Comparison of ENCODE assay signal across 8 cellular contexts in the genomic region with DNA sequence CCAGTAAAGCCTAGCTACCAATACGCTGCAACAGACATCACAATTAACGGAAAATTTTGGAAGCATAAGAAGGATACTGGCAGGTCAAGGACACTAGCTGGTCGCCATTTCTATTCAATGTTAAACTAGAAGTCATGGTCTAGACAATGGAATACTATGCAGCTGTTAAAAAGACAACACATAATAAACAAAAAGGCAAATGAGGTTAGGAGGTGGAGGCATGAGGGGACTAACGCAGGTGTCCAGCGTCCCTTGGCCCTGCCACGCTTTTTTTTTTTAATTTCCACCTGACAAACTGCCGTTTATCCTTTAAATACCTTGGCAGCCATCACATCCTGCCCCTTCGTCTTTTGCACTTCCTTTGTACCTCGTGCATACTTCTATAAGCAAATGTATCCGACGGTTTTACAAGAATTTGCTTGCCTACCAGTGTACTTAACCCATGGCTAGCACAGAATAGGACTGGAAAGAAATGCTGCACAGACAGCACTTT. TPM values are rescaled to one million over a fixed set of nuclear protein-coding genes. Genes with fewer than 3 reads are reported as not detected.
A peak's percentile ranks its signal among the peaks of the same experiment; 100 is the strongest.
DNase-seq lines count a peak whose midpoint lies in the region; ATAC-seq and TF ChIP-seq lines count a peak whose summit lies in the region.

No MANE protein-coding gene starts in this region.

- H4K91ac ChIP-seq in mesenchymal stem cell (ENCODE audit: low read length), result no peak overlapping the region

- H3K9ac ChIP-seq in mesenchymal stem cell (ENCODE audit: low read length), result peak overlapping the region; percentile 89

- no peak overlapping the region for H2BK15ac ChIP-seq in mesenchymal stem cell (ENCODE audit: low read depth, poor library complexity, severe bottlenecking)

- no peaks in the 10 kb centered on the region for H3K36me3 Mint-ChIP-seq in brain

- H3K79me1 ChIP-seq in mesenchymal stem cell (replicated peaks; ENCODE audit: low read length, poor library complexity, severe bottlenecking), result peaks cover 2% of the 10 kb centered on the region

- WGBS in mesenchymal stem cell, result 52% methylated on average over 11 of the region's 11 CpGs

- H3K4me1 Mint-ChIP-seq in brain, result peaks cover 28% of the 10 kb centered on the region

- intact Hi-C loops in Right ventricle myocardium inferior (cut with DNase I) (loop anchor here (5.0 kb wide), 1 partner anchor 42 kb away; no protein-coding TSS in a partner anchor), upper lobe of right lung (cut with DNase I) (no loop called here)

- TF ChIP-seq CTCF in cardiac muscle cell (IDR thresholded peaks at IDR 0.05; ENCODE audit: low read depth, low read length) (no peak), brain (conservative IDR thresholded peaks at IDR 0.05) (no peak), upper lobe of right lung (IDR thresholded peaks at IDR 0.05) (no peak)

- no peak for ATAC-seq in Right ventricle myocardium inferior
- ATAC-seq in upper lobe of right lung, result no peak

- H2BK5ac ChIP-seq in mesenchymal stem cell (ENCODE audit: low read depth, low read length, poor library complexity, severe bottlenecking), result no peak overlapping the region

- no peak overlapping the region for H2AK5ac ChIP-seq in mesenchymal stem cell (ENCODE audit: low read length, severe bottlenecking)

- H3K27me3 ChIP-seq in cardiac muscle cell (no peaks in the 10 kb centered on the region), mesenchymal stem cell (ENCODE audit: control insufficient read depth in 1 of 2, insufficient read depth in 1 of 2, low read length in 2 of 2) (no peaks in the 10 kb centered on the region), upper lobe of right lung (no peaks in the 10 kb centered on the region)

- H3K9me3 ChIP-seq in cardiac muscle cell (ENCODE audit: low read depth) (no peaks in the 10 kb centered on the region), mesenchymal stem cell (ENCODE audit: control insufficient read depth, low read length) (no peaks in the 10 kb centered on the region), upper lobe of right lung (no peaks in the 10 kb centered on the region)

- H3K27ac ChIP-seq in cardiac muscle cell (no peak overlapping the region), mesenchymal stem cell (ENCODE audit: low read length, poor library complexity, severe bottlenecking) (peak overlapping the region; percentile 39), upper lobe of right lung (peak overlapping the region; percentile 88)

- peak overlapping the region in 1 of 2 experiments; percentile 62 for H3K18ac ChIP-seq in mesenchymal stem cell (ENCODE audit: low read depth in 1 of 2, low read length in 2 of 2)

- H3K4ac ChIP-seq in mesenchymal stem cell (ENCODE audit: low read depth in 1 of 2, low read length in 2 of 2), result no peak overlapping the region

- H2BK120ac ChIP-seq in mesenchymal stem cell (ENCODE audit: low read depth, low read length), result no peak overlapping the region

- no peak overlapping the region for H3K23ac ChIP-seq in mesenchymal stem cell (ENCODE audit: low read length in 2 of 2)

- no peak overlapping the region for H2BK12ac ChIP-seq in mesenchymal stem cell (ENCODE audit: low read length in 2 of 2)

- DNase-seq in cardiac muscle cell (ENCODE audit: low read depth in 1 of 2, low spot score in 1 of 2) (no peak), Right ventricle myocardium inferior (ENCODE audit: missing footprints) (no peak), mesenchymal stem cell (no peak), upper lobe of right lung (no peak), erythroblast (lab: John Stamatoyannopoulos, UW) (no peak), NCI-H2107 (lab: John Stamatoyannopoulos, UW) (no peak), kidney glomerular epithelial cell (lab: John Stamatoyannopoulos, UW) (no peak)

- H3K4me2 ChIP-seq in mesenchymal stem cell (ENCODE audit: low read length, poor library complexity, severe bottlenecking), result peak overlapping the region; percentile 91

- H3K9me3 Mint-ChIP-seq in brain, result peaks cover 0 to 10% (median 4%) of the 10 kb centered on the region in 5 experiments

- peaks cover 50% of the 10 kb centered on the region for H3K27me3 Mint-ChIP-seq in brain

- TF ChIP-seq POLR2A in erythroblast (IDR thresholded peaks at IDR 0.05; ENCODE audit: low read length), result no peak

- H3K4me3 ChIP-seq in cardiac muscle cell, result peak overlapping the region; percentile 48
- H3K4me3 ChIP-seq in mesenchymal stem cell (ENCODE audit: insufficient read depth in 1 of 2, low read depth in 1 of 2, low read length in 2 of 2), result peak overlapping the region; percentile 79 to 86
- peak overlapping the region; percentile 62 for H3K4me3 ChIP-seq in upper lobe of right lung

- H3K4me1 ChIP-seq in cardiac muscle cell (ENCODE audit: low read depth) (no peaks in the 10 kb centered on the region), mesenchymal stem cell (ENCODE audit: control insufficient read depth, insufficient read depth, low read depth, low read length) (peaks cover 10% of the 10 kb centered on the region), upper lobe of right lung (no peaks in the 10 kb centered on the region)

- peak overlapping the region; percentile 64 for H4K8ac ChIP-seq in mesenchymal stem cell (ENCODE audit: low read length)

- no peak overlapping the region for H3K14ac ChIP-seq in mesenchymal stem cell (ENCODE audit: low read length in 2 of 2)

- peak overlapping the region; percentile 85 to 95 (median 91) for H3K4me3 Mint-ChIP-seq in brain

- H2AFZ ChIP-seq in mesenchymal stem cell (ENCODE audit: low read depth, low read length), result peak overlapping the region; percentile 36

- H3K36me3 ChIP-seq in cardiac muscle cell (no peaks in the 10 kb centered on the region), mesenchymal stem cell (ENCODE audit: control insufficient read depth in 1 of 2, insufficient read depth in 2 of 2, low read depth in 1 of 2, low read length in 2 of 2) (no peaks in the 10 kb centered on the region), upper lobe of right lung (no peaks in the 10 kb centered on the region)

- peak overlapping the region in 4 of 5 experiments; percentile 77 to 97 (median 93) for H3K27ac Mint-ChIP-seq in brain

RNA-seq across cellular contexts. Expression of a gene that starts 0.7 kb away (rescaled TPM):
- 2.3 and 2.7 TPM in 2 replicates for total RNA-seq in cardiac muscle cell
- 2.3 and 2.4 TPM in 2 replicates for polyA plus RNA-seq in cardiac muscle cell
- 10.3 TPM for total RNA-seq in Right ventricle myocardium inferior
- polyA plus RNA-seq in brain (ENCODE audit: insufficient read depth, low read depth, low replicate concordance), result 2.8 TPM
- polyA plus RNA-seq in mesenchymal stem cell (2013, experiment 1 of 2), result 1.4 TPM
- 1.6 TPM for polyA plus RNA-seq in mesenchymal stem cell (2013, experiment 2 of 2)
- 25.7 TPM for total RNA-seq in upper lobe of right lung
